In genomic region chr14:94517248-94517640, GRCh38 we compare ENCODE assay signal across 20 cellular contexts. TPM values are rescaled to one million over a fixed set of nuclear protein-coding genes. Genes with fewer than 3 reads are reported as not detected.
DNase-seq lines count a peak whose midpoint lies in the region; ATAC-seq and TF ChIP-seq lines count a peak whose summit lies in the region.
"Had no signal": no experiment of that assay in that cellular context is flagged by ENCODE, and none has a peak within 500 bp of the region (broad histone marks: within the 10 kb centered on the region; RNA-seq: fewer than 3 reads in every experiment).

No MANE protein-coding gene starts in this region.

- H3K9ac ChIP-seq in GM23248: no peak overlapping the region

- no peaks in the 10 kb centered on the region for H3K9me3 ChIP-seq in GM23248 (ENCODE audit: low read depth)
- H3K9me3 ChIP-seq in breast epithelium: no peaks in the 10 kb centered on the region

- no peak overlapping the region for H3K4me3 ChIP-seq in GM23248
- H3K4me3 ChIP-seq in breast epithelium: no peak overlapping the region

- H3K79me2 ChIP-seq in GM23248 (ENCODE audit: insufficient read depth): no peaks in the 10 kb centered on the region

- H2AFZ ChIP-seq in GM23248: no peak overlapping the region

- TF ChIP-seq CTCF in breast epithelium (IDR thresholded peaks at IDR 0.05) (no peak), GM13977 (IDR thresholded peaks at IDR 0.05; ENCODE audit: extremely low read depth, insufficient read depth, missing control alignments) (no peak)

- H3K9me2 ChIP-seq in GM23248 (ENCODE audit: insufficient read depth): no peaks in the 10 kb centered on the region

- peaks cover 17% of the 10 kb centered on the region; the same call in 1 of the 2 replicates for H3K27me3 ChIP-seq in GM23248 (replicated peaks; ENCODE audit: insufficient read depth)
- no peaks in the 10 kb centered on the region for H3K27me3 ChIP-seq in breast epithelium

- in situ Hi-C loops in GM23248 (cut with MboI) (no loop called here), GM13977 (cut with MboI; ENCODE audit: low pct_unique_long_range_greater_than_20kb, low sequenced_read_pairs, unreplicated experiment) (no loop called here)

- ATAC-seq in HG03196 (IDR thresholded peaks at IDR 0.05; ENCODE audit: unreplicated experiment): no peak

- TF ChIP-seq POLR2A in breast epithelium (IDR thresholded peaks at IDR 0.05): no peak

- 24 to 27% methylated on average over 10 of the region's 10 CpGs for WGBS in GM23248 (ENCODE audit: low coverage in 1 of 2, low lambda C conversion rate in 2 of 2, missing lambda C conversion rate in 2 of 2), 2 experiments

- H3K27ac ChIP-seq in GM23248 (no peak overlapping the region), breast epithelium (peak overlapping the region; percentile 72 to 75)

- H4K20me1 ChIP-seq in GM23248 (ENCODE audit: insufficient read depth): no peaks in the 10 kb centered on the region

- intact Hi-C loops in breast epithelium (cut with DNase I; ENCODE audit: low total_unique reads): no loop called here

- peak; percentile 14 for DNase-seq in GM23248
- DNase-seq in breast epithelium (ENCODE audit: low spot score in 2 of 2): no peak
- DNase-seq in islet precursor cell: peak; percentile 52
- no peak for DNase-seq in SHP77 (lab: John Stamatoyannopoulos, UW)
- DNase-seq in GM13977 (ENCODE audit: low spot score): no peak
- DNase-seq: 8988T; DND-41; HCEC 1CT; NCI-H1092 treated with DMSO at 0.1 percent for 48 hours; NCI-H146; NCI-H2081; NK-92 treated with Interleukin-12 subunit alpha and Interleukin-12 subunit beta, amount 100 ng/mL, for 24 hours; OCI-M1; SHP77 treated with DMSO at 0.1 percent for 48 hours had no signal

- no peak overlapping the region for H3K4me2 ChIP-seq in GM23248 (ENCODE audit: unreplicated experiment)

- H3F3A ChIP-seq in GM23248 (ENCODE audit: insufficient read depth): no peaks in the 10 kb centered on the region

- H3K36me3 ChIP-seq in GM23248 (ENCODE audit: low read depth) (no peaks in the 10 kb centered on the region), breast epithelium (no peaks in the 10 kb centered on the region)

- H3K4me1 ChIP-seq in GM23248 (ENCODE audit: insufficient read depth): no peaks in the 10 kb centered on the region
- peaks cover 0 to 5% of the 10 kb centered on the region in 2 donors for H3K4me1 ChIP-seq in breast epithelium

RNA-seq across cellular contexts. Expression of gene SERPINA12, which starts 8.0 kb away (rescaled TPM):
- total RNA-seq in GM23248 (2014; rRNA removed; shearing (Covaris generic)): not detected in 2 replicates
- polyA plus RNA-seq in GM23248 (2016; fragmentation: Nextera tagmentation; extraction: Ambion mirVana): not detected in 2 replicates
- total RNA-seq in breast epithelium: not detected
- total RNA-seq: G401, LHCN-M2, NCI-H460 had no signal
- polyA plus RNA-seq: AG04450, CD14-positive monocyte had no signal

RNA-seq across cellular contexts. Expression of gene SERPINA9, which starts 41.2 kb away (rescaled TPM):
- not detected in 2 replicates for total RNA-seq in GM23248 (2014; rRNA removed; shearing (Covaris generic))
- 0.14 and 0.31 TPM in 2 replicates for polyA plus RNA-seq in GM23248 (2016; fragmentation: Nextera tagmentation; extraction: Ambion mirVana)
- total RNA-seq in breast epithelium: not detected
- total RNA-seq: G401, LHCN-M2, NCI-H460 had no signal
- polyA plus RNA-seq: CD14-positive monocyte had no signal

RNA-seq across cellular contexts. Expression of gene SERPINA4, which starts 44.0 kb away (rescaled TPM):
- not detected in 2 replicates for total RNA-seq in GM23248 (2014; rRNA removed; shearing (Covaris generic))
- polyA plus RNA-seq in GM23248 (2016; fragmentation: Nextera tagmentation; extraction: Ambion mirVana): not detected in 2 replicates
- total RNA-seq in breast epithelium: not detected
- total RNA-seq: G401, LHCN-M2, NCI-H460 had no signal
- polyA plus RNA-seq: AG04450, CD14-positive monocyte had no signal

Comparison
In these comparisons a context has a peak if more than half of its experiments do, and no peak if none do; other contexts are left out.
1. DNase-seq: peak in GM23248 (single experiment) and islet precursor cell (single experiment); none in breast epithelium (0 of 2), SHP77 (0 of 2) and GM13977 (single experiment).